In genomic region chr3:107939621-107940236, GRCh38 we compare ENCODE assay signal across 17 cellular contexts.
DNase-seq lines count a peak whose midpoint lies in the region; ATAC-seq, FAIRE-seq and TF ChIP-seq lines count a peak whose summit lies in the region.
"Had no signal": no experiment of that assay in that cellular context is flagged by ENCODE, and none has a peak within 500 bp of the region (broad histone marks: within the 10 kb centered on the region; RNA-seq: fewer than 3 reads in every experiment).

No MANE protein-coding gene starts in this region.

- under 1% methylated on average over 6 of the region's 6 CpGs for WGBS in HepG2 (ENCODE audit: low lambda C conversion rate)
- 38% methylated on average over 6 of the region's 6 CpGs for WGBS in right lobe of liver (ENCODE audit: insufficient coverage, low coverage, low lambda C conversion rate, missing lambda C conversion rate)
- no CpG with 5 or more reads among the region's 6 CpGs for WGBS in mesendoderm (ENCODE audit: extremely low coverage, insufficient coverage, low lambda C conversion rate)

- H3K23ac ChIP-seq in mesendoderm (ENCODE audit: low read length): no peak overlapping the region

- H3K36me3 ChIP-seq in HepG2 (replicated peaks in 1 of 2; ENCODE audit: control insufficient read depth in 1 of 2, insufficient read depth in 2 of 2, low read length in 2 of 2) (no peaks in the 10 kb centered on the region), right lobe of liver (no peaks in the 10 kb centered on the region), mesendoderm (ENCODE audit: control insufficient read depth, insufficient read depth, low read length) (no peaks in the 10 kb centered on the region)
- H3K36me3 ChIP-seq: SJCRH30 had no signal

- H3K79me1 ChIP-seq in mesendoderm (ENCODE audit: low read length): no peaks in the 10 kb centered on the region

- H3K9me3 Mint-ChIP-seq in nephron: peaks cover under 1% of the 10 kb centered on the region
- H3K9me3 Mint-ChIP-seq: HFFc6 had no signal

- intact Hi-C loops in HepG2 (cut with micrococcal nuclease; ENCODE audit: unreplicated experiment) (loop anchor here (5.0 to 10.0 kb wide), 2 partner anchors 205 to 468 kb away; no protein-coding TSS in a partner anchor), right lobe of liver (cut with DNase I) (no loop called here)

- H3K4me3 Mint-ChIP-seq in nephron: no peak overlapping the region
- H3K4me3 Mint-ChIP-seq: HFFc6 had no signal

- H2AK5ac ChIP-seq in mesendoderm (ENCODE audit: low read length): no peak overlapping the region

- H4K8ac ChIP-seq in mesendoderm (ENCODE audit: low read depth, low read length): no peak overlapping the region

- no TSS peak for BruUV-seq in HepG2 (replicated peaks; lab: Mats Ljungman, UMichigan)

- FAIRE-seq in HepG2 (lab: Jason Lieb, UNC): no peak
- FAIRE-seq: H54 had no signal

- H3K27ac ChIP-seq in HepG2 (ENCODE audit: extremely low read length, insufficient read depth, low read length): no peak overlapping the region
- no peak overlapping the region for H3K27ac ChIP-seq in right lobe of liver
- H3K27ac ChIP-seq in mesendoderm (ENCODE audit: low read depth, low read length): no peak overlapping the region
- H3K27ac ChIP-seq: RWPE1, SJCRH30 had no signal

- H3K4me1 Mint-ChIP-seq in nephron: peaks cover 23% of the 10 kb centered on the region

- TF ChIP-seq RAD21 in HepG2 (CRISPR knock-in tag; IDR thresholded peaks at IDR 0.05): no peak

- no peak for TF ChIP-seq POLR2A in HepG2 (IDR thresholded peaks at IDR 0.05; ENCODE audit: insufficient read depth in 1 of 2, low read depth in 2 of 2, low read length in 2 of 2)
- no peak for TF ChIP-seq POLR2A in right lobe of liver (IDR thresholded peaks at IDR 0.05)

- no peak overlapping the region for H2BK120ac ChIP-seq in mesendoderm (ENCODE audit: low read depth, low read length)

- POLR2A ChIA-PET in HepG2 (lab: Yijun Ruan, JAX): no interaction called here

- no peak overlapping the region for H3K56ac ChIP-seq in mesendoderm (ENCODE audit: low read length)

- H3K9me3 ChIP-seq in HepG2 (ENCODE audit: low read length) (no peaks in the 10 kb centered on the region), right lobe of liver (no peaks in the 10 kb centered on the region)
- H3K9me3 ChIP-seq: SJCRH30 had no signal

- no peak overlapping the region for H3K4me2 ChIP-seq in HepG2 (ENCODE audit: low read depth, low read length)
- no peak overlapping the region for H3K4me2 ChIP-seq in mesendoderm (ENCODE audit: low read length)

- H3K9ac ChIP-seq in HepG2 (ENCODE audit: insufficient read depth, low read depth, low read length) (no peak overlapping the region), mesendoderm (ENCODE audit: low read length) (no peak overlapping the region)

- no peak for TF ChIP-seq EP300 in HepG2 (IDR thresholded peaks at IDR 0.05; ENCODE audit: low read depth in 2 of 2, low read length in 2 of 2)
- TF ChIP-seq EP300 in HepG2 (CRISPR knock-in tag; IDR thresholded peaks at IDR 0.05; ENCODE audit: borderline replicate concordance): no peak

- no peak overlapping the region for H3K4ac ChIP-seq in mesendoderm (ENCODE audit: low read depth, low read length)

- no peak overlapping the region for H2BK5ac ChIP-seq in mesendoderm (ENCODE audit: low read length)

- no peak overlapping the region for H3K18ac ChIP-seq in mesendoderm (ENCODE audit: low read length)

- peak overlapping the region; percentile 73 to 90 (median 87) for H3K27ac Mint-ChIP-seq in nephron
- H3K27ac Mint-ChIP-seq: HFFc6 had no signal

- in situ Hi-C loops in HepG2 (cut with HindIII; ENCODE audit: extremely low pct_ligation_motif_present, low pct_unique_long_range_greater_than_20kb): loop anchor here (10.0 kb wide), 1 partner anchor 465 kb away; no protein-coding TSS in a partner anchor

- H3K27me3 ChIP-seq in HepG2 (ENCODE audit: control insufficient read depth in 1 of 2, insufficient read depth in 2 of 2, low read length in 2 of 2) (peaks cover 1 to 25% of the 10 kb centered on the region in 2 experiments; a peak in 3 of 5 replicates), right lobe of liver (no peaks in the 10 kb centered on the region), mesendoderm (ENCODE audit: insufficient read depth, low read length, poor library complexity) (no peaks in the 10 kb centered on the region)
- H3K27me3 ChIP-seq: SJCRH30 had no signal

- H4K5ac ChIP-seq in mesendoderm (ENCODE audit: low read length): no peak overlapping the region

- no peaks in the 10 kb centered on the region for H4K20me1 ChIP-seq in HepG2 (ENCODE audit: insufficient read depth, low read length)

- ATAC-seq in HepG2: peak; percentile 47
- no peak for ATAC-seq in right lobe of liver
- ATAC-seq: PC-3 had no signal

- no peak overlapping the region for H2BK15ac ChIP-seq in mesendoderm (replicated peaks; ENCODE audit: low read depth)

- H3K79me2 ChIP-seq in HepG2 (ENCODE audit: insufficient read depth, low read length) (no peaks in the 10 kb centered on the region), mesendoderm (ENCODE audit: control insufficient read depth, insufficient read depth, low read length) (no peaks in the 10 kb centered on the region)

- CTCF ChIA-PET in HepG2 (lab: Yijun Ruan, JAX; ENCODE audit: low intra/inter-chr PET ratio, low total read pairs): no interaction called here

- H2AFZ ChIP-seq in HepG2 (ENCODE audit: low read length): no peak overlapping the region

- H3K4me3 ChIP-seq in HepG2 (replicated peaks in 1 of 3; ENCODE audit: insufficient read depth in 1 of 3, low read depth in 2 of 3, low read length in 3 of 3) (no peak overlapping the region), right lobe of liver (no peak overlapping the region), mesendoderm (ENCODE audit: low read length) (no peak overlapping the region)
- H3K4me3 ChIP-seq: SJCRH30 had no signal

- TF ChIP-seq CTCF in HepG2 (CRISPR knock-in tag; IDR thresholded peaks at IDR 0.05) (no peak), right lobe of liver (IDR thresholded peaks at IDR 0.05) (no peak), nephron (IDR thresholded peaks at IDR 0.05; ENCODE audit: unreplicated experiment in 3 of 3) (no peak)

- no peaks in the 10 kb centered on the region for H3K36me3 Mint-ChIP-seq in nephron (ENCODE audit: low read depth)

- H3K4me1 ChIP-seq in HepG2 (ENCODE audit: insufficient read depth, low read length) (no peaks in the 10 kb centered on the region), right lobe of liver (no peaks in the 10 kb centered on the region), mesendoderm (ENCODE audit: control insufficient read depth, low read depth, low read length) (no peaks in the 10 kb centered on the region)
- H3K4me1 ChIP-seq: SJCRH30 had no signal

- no peaks in the 10 kb centered on the region for H3K27me3 Mint-ChIP-seq in nephron (ENCODE audit: low read depth)

- DNase-seq in HepG2 (ENCODE audit: low spot score) (peak; percentile 20), right lobe of liver (no peak), astrocyte of the hippocampus (ENCODE audit: low read depth, low spot score) (peak; percentile 13), NOMO-1 treated with DMSO at 0.1 percent for 48 hours (lab: John Stamatoyannopoulos, UW; ENCODE audit: unreplicated experiment) (no peak), T-helper 1 cell (no peak), mesendoderm (no peak)
- DNase-seq: HFFc6, KG1, NCI-H1092 treated with DMSO at 0.1 percent for 48 hours, NCI-H1694 treated with DMSO at 0.1 percent for 48 hours, NCI-H345, NCI-H774, PC-3, SJCRH30 had no signal

TF ChIP-seq in HepG2, 621 proteins besides CTCF, POLR2A, EP300 and RAD21 (continues in another document):
- TF ChIP-seq SMC3 (IDR thresholded peaks at IDR 0.05; ENCODE audit: low read length) (no peak), HHEX (CRISPR knock-in tag; IDR thresholded peaks at IDR 0.05) (peak; percentile 89), KLF11 (CRISPR knock-in tag; IDR thresholded peaks at IDR 0.05) (no peak), ZNF609 (CRISPR knock-in tag; IDR thresholded peaks at IDR 0.05; ENCODE audit: borderline replicate concordance) (peak; percentile 67; the same call in 1 of the 2 replicates), DRAP1 (CRISPR knock-in tag; IDR thresholded peaks at IDR 0.05) (no peak)

Comparison
In these comparisons a context has a peak if more than half of its experiments do, and no peak if none do; other contexts are left out.
1. DNase-seq: peak in HepG2 (single experiment) and astrocyte of the hippocampus (single experiment); none in right lobe of liver (0 of 3), NOMO-1 treated with DMSO at 0.1 percent for 48 hours (single experiment), T-helper 1 cell (0 of 5) and mesendoderm (single experiment).